ENCODE assay signal across 10 cellular contexts in genomic region chr1:33501774-33502173, GRCh38.
"Had no signal": no experiment of that assay in that cellular context is flagged by ENCODE, and none has a peak within 500 bp of the region (broad histone marks: within the 10 kb centered on the region; RNA-seq: fewer than 3 reads in every experiment).

No MANE protein-coding gene starts in this region.

- DNase-seq: GM23248, GOT3, H7, HFFc6, IMR-90, KBM-7 had no signal

- H3K4me3 Mint-ChIP-seq: HFFc6 had no signal

- H3K36me3 ChIP-seq: HAP-1 had no signal

- H3K9me3 ChIP-seq: HAP-1 had no signal

- H3K9ac ChIP-seq: GM23248, KMS-11 had no signal

- H3K4me3 ChIP-seq: GM23248, HAP-1 had no signal

- H3K27ac Mint-ChIP-seq: HFFc6 had no signal

- ATAC-seq: HCT116 had no signal

- H3K4me1 ChIP-seq: HAP-1 had no signal

- H3K4me2 ChIP-seq: KMS-11 had no signal

- H2AFZ ChIP-seq: GM23248 had no signal

- H3K27ac ChIP-seq: GM23248, HL-60, KMS-11 had no signal
